1 cellular context compared by ENCODE assay signal in the genomic region with DNA sequence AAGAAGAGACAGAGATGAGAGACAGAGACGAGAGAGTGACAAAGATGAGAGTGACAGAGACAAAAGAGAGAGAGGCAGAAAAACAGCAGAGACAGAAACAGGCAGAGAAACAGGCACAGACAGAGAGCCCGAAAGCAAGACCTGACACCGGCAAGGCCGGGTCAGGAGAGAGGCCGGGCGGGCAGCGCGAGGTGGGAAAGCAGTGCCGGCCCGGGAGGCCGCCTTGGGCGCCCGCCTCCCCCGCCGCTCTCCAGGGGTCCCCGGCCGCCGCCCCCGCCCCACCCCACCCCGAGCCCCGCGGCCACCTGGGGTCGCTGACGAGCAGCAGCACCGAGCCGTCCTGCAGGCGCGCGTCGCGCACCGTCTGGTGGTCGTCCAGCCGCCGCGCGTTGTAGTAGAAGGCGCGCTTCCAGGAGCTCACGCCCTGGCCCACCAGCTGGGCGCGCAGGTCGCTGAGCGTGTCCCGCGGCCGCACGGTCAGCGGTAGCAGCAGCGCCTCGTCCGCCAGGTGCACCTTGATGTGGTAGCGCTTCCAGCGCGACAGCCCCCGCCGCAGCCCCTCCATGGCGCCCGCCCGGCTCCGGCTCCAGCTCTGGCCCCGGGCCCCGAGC.
TF ChIP-seq lines count a peak whose summit lies in the region.

TINCR (minus strand) TSS at position 594 of the 611 bp plus-strand sequence.

TF ChIP-seq in GM23338, 12 proteins besides CTCF, POLR2A, EP300 and RAD21 (continued from another document):
- no peak for TF ChIP-seq ZNF462 (CRISPR knock-in tag; IDR thresholded peaks at IDR 0.05)
